ENCODE assay signal across 8 cellular contexts in the genomic region with DNA sequence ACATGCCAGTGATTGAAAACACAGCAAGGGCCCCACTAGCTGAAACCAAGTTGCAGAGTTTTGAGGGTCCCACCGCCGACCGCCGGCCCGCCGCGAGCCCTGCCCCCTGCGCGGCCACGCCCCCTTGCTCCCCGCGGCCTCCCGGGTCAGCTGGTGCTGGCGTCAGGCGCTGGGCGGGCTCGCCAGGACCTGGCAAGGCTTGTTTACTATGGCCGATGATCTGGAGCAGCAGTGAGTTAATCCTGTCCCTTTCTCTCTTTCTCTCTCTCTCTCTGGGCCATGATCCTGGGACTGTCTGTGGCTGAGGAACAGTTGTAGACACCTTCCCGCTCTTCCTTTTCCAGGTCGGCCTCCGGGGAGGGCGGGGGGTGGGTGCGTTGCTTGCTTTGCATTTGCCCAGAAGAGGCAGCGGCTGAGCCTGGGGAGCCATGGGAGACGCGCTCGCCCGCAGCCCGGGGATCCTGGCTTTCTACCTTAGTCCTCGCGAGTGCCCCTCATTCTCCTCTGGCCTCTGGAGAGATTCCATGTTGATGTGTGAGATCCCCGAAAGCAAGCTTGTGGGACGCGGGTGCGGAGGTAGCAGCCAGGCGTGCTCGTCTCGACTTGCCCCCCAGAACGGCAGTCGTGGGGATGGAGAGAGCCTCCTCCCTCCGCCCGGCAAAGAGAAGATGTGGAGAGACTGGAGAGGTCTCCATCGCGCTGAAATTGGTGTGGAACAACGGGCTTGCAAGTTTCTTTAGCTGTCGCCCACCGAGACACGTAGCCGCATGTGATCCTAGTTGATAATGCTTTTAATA. TPM values are rescaled to one million over a fixed set of nuclear protein-coding genes. Genes with fewer than 3 reads are reported as not detected.
A peak's percentile ranks its signal among the peaks of the same experiment; 100 is the strongest.
DNase-seq lines count a peak whose midpoint lies in the region; ATAC-seq lines count a peak whose summit lies in the region.

A gene with protein sequence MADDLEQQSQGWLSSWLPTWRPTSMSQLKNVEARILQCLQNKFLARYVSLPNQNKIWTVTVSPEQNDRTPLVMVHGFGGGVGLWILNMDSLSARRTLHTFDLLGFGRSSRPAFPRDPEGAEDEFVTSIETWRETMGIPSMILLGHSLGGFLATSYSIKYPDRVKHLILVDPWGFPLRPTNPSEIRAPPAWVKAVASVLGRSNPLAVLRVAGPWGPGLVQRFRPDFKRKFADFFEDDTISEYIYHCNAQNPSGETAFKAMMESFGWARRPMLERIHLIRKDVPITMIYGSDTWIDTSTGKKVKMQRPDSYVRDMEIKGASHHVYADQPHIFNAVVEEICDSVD (plus strand): TSS at position 202 of the 797 bp plus-strand sequence. CDS start 7 bp downstream, at position 209.

- peak; percentile 67 for ATAC-seq in HG02610 (IDR thresholded peaks at IDR 0.05; ENCODE audit: unreplicated experiment)

- DNase-seq in NCI-H748 (lab: John Stamatoyannopoulos, UW; ENCODE audit: unreplicated experiment): peak; percentile 60
- no peak for DNase-seq in NCI-H748 treated with DMSO at 0.1 percent for 48 hours (lab: John Stamatoyannopoulos, UW)
- DNase-seq in NCI-H146 (lab: John Stamatoyannopoulos, UW): peak; percentile 44
- DNase-seq in activated CD4-positive, CD25-positive, alpha-beta regulatory T cell treated with anti-CD3 and anti-CD28 coated beads, Interleukin-2, amount 50 U/mL, for 72 hours: peak; percentile 77
- peak; percentile 79 for DNase-seq in dermis blood vessel endothelial cell
- DNase-seq in left kidney (ENCODE audit: low read depth, low spot score): peak; percentile 90
- DNase-seq in stimulated activated CD4-positive, alpha-beta T cell treated with anti-CD3 and anti-CD28 coated beads, Interleukin-4, amount 100 ng/mL, for 1 hour: peak; percentile 50

RNA-seq across cellular contexts. Expression of the gene that starts here (rescaled TPM):
- total RNA-seq in dermis blood vessel endothelial cell: 14.3 and 19.3 TPM in 2 replicates
